9 cellular contexts compared by ENCODE assay signal in the genomic region with DNA sequence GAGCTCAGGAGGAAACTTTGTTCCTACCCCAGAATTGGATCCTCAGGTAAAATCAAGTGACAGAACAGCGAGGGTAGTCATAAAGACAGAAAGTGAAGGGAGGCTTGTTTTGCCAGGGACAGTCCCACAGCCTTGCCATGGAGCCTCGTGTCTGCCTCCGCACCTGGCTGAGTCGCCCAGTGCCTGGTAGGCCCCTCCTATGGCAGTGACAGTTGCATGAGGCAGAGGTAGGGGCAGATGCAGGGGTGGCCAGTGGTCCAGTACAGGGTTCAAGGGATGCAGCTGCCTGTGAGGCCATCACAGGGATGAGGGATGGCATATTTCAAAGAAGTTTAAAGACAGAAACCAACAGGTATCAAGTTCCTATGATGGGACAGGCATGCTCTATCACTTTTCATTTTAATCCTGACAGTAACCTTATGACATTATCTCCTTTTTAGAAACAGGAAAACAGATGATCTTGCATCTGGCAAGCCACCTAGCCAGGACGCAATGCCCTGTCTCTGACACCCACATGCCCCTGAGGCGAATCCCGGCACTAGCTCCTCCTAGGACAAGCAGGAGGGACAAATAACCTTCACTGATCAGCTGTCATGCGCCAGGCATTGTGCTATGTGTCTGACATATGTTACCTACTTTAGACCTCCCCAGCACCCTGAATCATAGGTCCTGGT.
DNase-seq lines count a peak whose midpoint lies in the region; ATAC-seq and TF ChIP-seq lines count a peak whose summit lies in the region.
"Had no signal": no experiment of that assay in that cellular context is flagged by ENCODE, and none has a peak within 500 bp of the region (broad histone marks: within the 10 kb centered on the region; RNA-seq: fewer than 3 reads in every experiment).

No MANE protein-coding gene starts in this region.

- H3K27ac Mint-ChIP-seq in CD14-positive monocyte, result peak overlapping the region; percentile 92 to 99 (median 98)

- H3K36me3 ChIP-seq in duodenal mucosa (ENCODE audit: control insufficient read depth in 1 of 2, insufficient read depth in 2 of 2, low read length in 2 of 2) (no peaks in the 10 kb centered on the region), parathyroid adenoma (ENCODE audit: control insufficient read depth, insufficient read depth, low read length) (no peaks in the 10 kb centered on the region)

- H3K9ac ChIP-seq in duodenal mucosa (ENCODE audit: low read depth in 1 of 2, low read length in 2 of 2) (peak overlapping the region; percentile 33 to 35), parathyroid adenoma (no peak overlapping the region)

- H3K27ac ChIP-seq in duodenal mucosa (ENCODE audit: low read depth, low read length) (no peak overlapping the region), parathyroid adenoma (peak overlapping the region; percentile 78)

- peaks cover 80% of the 10 kb centered on the region for H3K4me1 Mint-ChIP-seq in CD14-positive monocyte

- H3K4me3 Mint-ChIP-seq in CD14-positive monocyte, result no peak overlapping the region

- H3K27me3 Mint-ChIP-seq in CD14-positive monocyte (ENCODE audit: low read depth in 3 of 3), result peaks cover 0 to 11% (median 0%) of the 10 kb centered on the region in 3 donors

- no peaks in the 10 kb centered on the region for H3K27me3 ChIP-seq in duodenal mucosa (ENCODE audit: control insufficient read depth in 1 of 2, insufficient read depth in 2 of 2, low read length in 2 of 2)
- no peaks in the 10 kb centered on the region for H3K27me3 ChIP-seq in parathyroid adenoma (ENCODE audit: control insufficient read depth, insufficient read depth, low read length)

- H3K4me3 ChIP-seq in duodenal mucosa (ENCODE audit: low read depth in 1 of 2, low read length in 2 of 2) (no peak overlapping the region), parathyroid adenoma (ENCODE audit: low read depth, low read length) (no peak overlapping the region)

- H3K9me3 ChIP-seq in duodenal mucosa (ENCODE audit: control insufficient read depth in 1 of 2, low read length in 2 of 2), result no peaks in the 10 kb centered on the region
- H3K9me3 ChIP-seq in parathyroid adenoma (ENCODE audit: control insufficient read depth, low read length), result no peaks in the 10 kb centered on the region

- no peak overlapping the region for H3K4me2 ChIP-seq in parathyroid adenoma (ENCODE audit: low read length)

- ATAC-seq in GM21447 (IDR thresholded peaks at IDR 0.05; ENCODE audit: unreplicated experiment) (peak; percentile 12), HG03439 (IDR thresholded peaks at IDR 0.05; ENCODE audit: unreplicated experiment) (no peak)

- H3K9me3 Mint-ChIP-seq in CD14-positive monocyte, result no peaks in the 10 kb centered on the region

- H3K79me2 ChIP-seq in parathyroid adenoma, result no peaks in the 10 kb centered on the region

- H3K4me1 ChIP-seq in duodenal mucosa (ENCODE audit: control insufficient read depth in 1 of 2, insufficient read depth in 2 of 2, low read length in 2 of 2) (peaks cover 74 to 75% of the 10 kb centered on the region in 2 donors), parathyroid adenoma (peaks cover 24% of the 10 kb centered on the region)

- TF ChIP-seq CTCF in CD14-positive monocyte (IDR thresholded peaks at IDR 0.05) (no peak), parathyroid adenoma (IDR thresholded peaks at IDR 0.05) (no peak)

- peak overlapping the region; percentile 60 for H2AFZ ChIP-seq in parathyroid adenoma

- intact Hi-C loops in CD14-positive monocyte (cut with micrococcal nuclease), result loop anchor here (1.0 to 10.0 kb wide), 5 partner anchors 30 to 80 kb away; no protein-coding TSS in a partner anchor

- peaks cover 0 to 4% of the 10 kb centered on the region in 2 donors for H3K36me3 Mint-ChIP-seq in CD14-positive monocyte

- DNase-seq in CD14-positive monocyte (ENCODE audit: low spot score) (no peak), T-helper 1 cell (no peak), NCI-H2081 (lab: John Stamatoyannopoulos, UW) (no peak), H4 (ENCODE audit: low spot score) (no peak)
- DNase-seq: NCI-H446 treated with DMSO at 0.1 percent for 48 hours had no signal
